Comparison of ENCODE assay signal across 18 cellular contexts in genomic region chr7:116502201-116503096, GRCh38. TPM values are rescaled to one million over a fixed set of nuclear protein-coding genes. Genes with fewer than 3 reads are reported as not detected.
DNase-seq lines count a peak whose midpoint lies in the region; ATAC-seq and TF ChIP-seq lines count a peak whose summit lies in the region.
"Had no signal": no experiment of that assay in that cellular context is flagged by ENCODE, and none has a peak within 500 bp of the region (broad histone marks: within the 10 kb centered on the region; RNA-seq: fewer than 3 reads in every experiment).

No MANE protein-coding gene starts in this region.

- H3K27me3 ChIP-seq in A673 (replicated peaks; ENCODE audit: insufficient read depth, low read depth, low read length, poor library complexity) (no peaks in the 10 kb centered on the region), MM.1S (replicated peaks; ENCODE audit: insufficient read depth, low read length) (no peaks in the 10 kb centered on the region), esophagus muscularis mucosa (no peaks in the 10 kb centered on the region)
- H3K27me3 ChIP-seq: MG63 had no signal

- ATAC-seq in GM21423 (IDR thresholded peaks at IDR 0.05; ENCODE audit: unreplicated experiment) = no peak
- no peak for ATAC-seq in HG02852 (IDR thresholded peaks at IDR 0.05; ENCODE audit: unreplicated experiment)
- ATAC-seq in GM21723 (IDR thresholded peaks at IDR 0.05; ENCODE audit: unreplicated experiment) = no peak
- ATAC-seq: GM12878 had no signal

- no peak overlapping the region; the same call in 1 of the 2 replicates for H3K9ac ChIP-seq in MM.1S (ENCODE audit: low read length)

- peaks cover 30% of the 10 kb centered on the region for H3F3A ChIP-seq in MM.1S (ENCODE audit: insufficient read depth, low read length)

- H3K27ac Mint-ChIP-seq in osteocyte (ENCODE audit: unreplicated experiment) = peak overlapping the region; percentile 91
- H3K27ac Mint-ChIP-seq: activated naive CD4-positive, alpha-beta T cell treated with anti-CD3 and anti-CD28 coated beads, Interleukin-2, amount 50 U/mL, for 24 hours had no signal

- H3K9me2 ChIP-seq in MM.1S (replicated peaks; ENCODE audit: insufficient read depth, low read length) = no peaks in the 10 kb centered on the region

- intact Hi-C loops in A673 (cut with micrococcal nuclease; ENCODE audit: unreplicated experiment) = no loop called here
- intact Hi-C loops in esophagus muscularis mucosa (cut with DNase I) = no loop called here

- WGBS in esophagus muscularis mucosa = 90% methylated on average over 2 of the region's 2 CpGs

- peaks cover 71% of the 10 kb centered on the region for H3K36me3 ChIP-seq in A673 (ENCODE audit: insufficient read depth, low read length, poor library complexity, severe bottlenecking)
- no peaks in the 10 kb centered on the region; the same call in none of the 2 replicates for H3K36me3 ChIP-seq in MM.1S (replicated peaks; ENCODE audit: insufficient read depth, low read length)
- peaks cover 0 to 25% (median 11%) of the 10 kb centered on the region in 4 donors for H3K36me3 ChIP-seq in esophagus muscularis mucosa

- H3K36me3 Mint-ChIP-seq in osteocyte (ENCODE audit: unreplicated experiment) = peaks cover 17% of the 10 kb centered on the region
- H3K36me3 Mint-ChIP-seq: activated naive CD4-positive, alpha-beta T cell treated with anti-CD3 and anti-CD28 coated beads, Interleukin-2, amount 50 U/mL, for 24 hours had no signal

- peaks cover 56% of the 10 kb centered on the region for H3K4me1 Mint-ChIP-seq in osteocyte (ENCODE audit: unreplicated experiment)

- no peaks in the 10 kb centered on the region for H4K20me1 ChIP-seq in MM.1S (ENCODE audit: insufficient read depth, low read length)

- no peaks in the 10 kb centered on the region for H3K9me3 Mint-ChIP-seq in osteocyte (ENCODE audit: unreplicated experiment)
- H3K9me3 Mint-ChIP-seq: activated naive CD4-positive, alpha-beta T cell treated with anti-CD3 and anti-CD28 coated beads, Interleukin-2, amount 50 U/mL, for 24 hours; neural crest cell had no signal

- BruUV-seq in A673 (replicated peaks; lab: Mats Ljungman, UMichigan) = no TSS peak

- no peak for TF ChIP-seq EP300 in esophagus muscularis mucosa (IDR thresholded peaks at IDR 0.05)

- TF ChIP-seq POLR2A in esophagus muscularis mucosa (IDR thresholded peaks at IDR 0.05; ENCODE audit: low read depth) = no peak

- peak overlapping the region; percentile 95 for H3K4me3 Mint-ChIP-seq in osteocyte (ENCODE audit: unreplicated experiment)
- H3K4me3 Mint-ChIP-seq: activated naive CD4-positive, alpha-beta T cell treated with anti-CD3 and anti-CD28 coated beads, Interleukin-2, amount 50 U/mL, for 24 hours; neural crest cell had no signal

- peak overlapping the region; percentile 87 for H3K4me2 ChIP-seq in MM.1S (ENCODE audit: low read depth, low read length)

- peaks cover 21% of the 10 kb centered on the region for H3K79me2 ChIP-seq in MM.1S (ENCODE audit: low read length)

- no peak overlapping the region for H2AFZ ChIP-seq in MM.1S (ENCODE audit: low read length)

- TF ChIP-seq CTCF in A673 (conservative IDR thresholded peaks at IDR 0.05; ENCODE audit: low read depth, low read length) (no peak), MM.1S (IDR thresholded peaks at IDR 0.05; ENCODE audit: low read length) (no peak), esophagus muscularis mucosa (IDR thresholded peaks at IDR 0.05) (no peak), osteocyte (IDR thresholded peaks at IDR 0.05) (no peak)

- no peaks in the 10 kb centered on the region for H3K27me3 Mint-ChIP-seq in osteocyte (ENCODE audit: unreplicated experiment)

- H3K27ac ChIP-seq in A673 (ENCODE audit: low read depth, low read length, poor library complexity, severe bottlenecking) (peak overlapping the region; percentile 98), MM.1S (ENCODE audit: low read length) (peak overlapping the region; percentile 66; the same call in 1 of the 2 replicates), esophagus muscularis mucosa (replicated peaks in 1 of 4) (peak overlapping the region; percentile 94 to 99 (median 98))

- no peaks in the 10 kb centered on the region for H3K9me3 ChIP-seq in A673 (ENCODE audit: low read depth, low read length, poor library complexity, severe bottlenecking)
- H3K9me3 ChIP-seq in MM.1S (replicated peaks; ENCODE audit: insufficient read depth, low read length) = no peaks in the 10 kb centered on the region
- no peaks in the 10 kb centered on the region for H3K9me3 ChIP-seq in esophagus muscularis mucosa
- H3K9me3 ChIP-seq: MG63 had no signal

- CTCF ChIA-PET in A673 (lab: Charles Lee) = no interaction called here

- peaks cover 36% of the 10 kb centered on the region for H3K4me1 ChIP-seq in A673 (ENCODE audit: insufficient read depth, low read length, poor library complexity, severe bottlenecking)
- H3K4me1 ChIP-seq in MM.1S (ENCODE audit: low read length) = peaks cover 20% of the 10 kb centered on the region
- H3K4me1 ChIP-seq in esophagus muscularis mucosa = peaks cover 47 to 77% (median 68%) of the 10 kb centered on the region in 4 donors

- DNase-seq in A673 (ENCODE audit: low spot score) = no peak
- DNase-seq in MM.1S = no peak
- DNase-seq in esophagus muscularis mucosa (ENCODE audit: extremely low spot score) = no peak
- no peak for DNase-seq in osteocyte (ENCODE audit: extremely low spot score, unreplicated experiment)
- DNase-seq in nucleus accumbens (lab: John Stamatoyannopoulos, UW) = no peak
- DNase-seq: activated CD8-positive, alpha-beta memory T cell treated with anti-CD3 and anti-CD28 coated beads, Interleukin-2, amount 50 U/mL, for 4 hours; kidney; MG63; NCI-H2171 treated with DMSO at 0.1 percent for 48 hours; NK-92 treated with Interleukin-12 subunit alpha and Interleukin-12 subunit beta, amount 100 ng/mL, for 24 hours; stimulated activated CD4-positive, alpha-beta T cell treated with anti-CD3 and anti-CD28 coated beads, Interleukin-12 subunit alpha, Interleukin-12 subunit beta, amount 100 ng/mL, for 4 hours; SW 1271 had no signal

- POLR2A ChIA-PET in A673 (lab: Charles Lee; ENCODE audit: low non-redundant PET) = interaction anchor here (0.7 kb wide), 1 partner anchor 235 kb away, joined by 4 read pairs; no protein-coding TSS in a partner anchor

- H3K4me3 ChIP-seq in A673 (ENCODE audit: low read depth, low read length, poor library complexity, severe bottlenecking) (peak overlapping the region; percentile 65), MM.1S (ENCODE audit: low read length) (peak overlapping the region; percentile 1; the same call in 1 of the 2 replicates), esophagus muscularis mucosa (peak overlapping the region; percentile 66 to 91 (median 88))
- H3K4me3 ChIP-seq: GM12878 had no signal

RNA-seq across cellular contexts. Expression of gene CAV2, which starts 2.9 kb away (rescaled TPM):
- total RNA-seq in A673 (2021) (265 and 286 TPM in 2 replicates), esophagus muscularis mucosa (100 to 1,000 TPM; 125 to 148 (median 129) TPM), osteocyte (81.6 and 86.8 TPM in 2 replicates)

RNA-seq across cellular contexts. Expression of gene CAV1, which starts 22.4 kb away (rescaled TPM):
- total RNA-seq in A673 (2021) (1,757 and 2,074 TPM in 2 replicates), esophagus muscularis mucosa (100 to 1,000 TPM; 434 to 638 (median 591) TPM), osteocyte (492 and 502 TPM in 2 replicates)

Comparison
In these comparisons a context has a peak if more than half of its experiments do, and no peak if none do; other contexts are left out.
1. H3K4me3 ChIP-seq: peak in every context shown above with its lines; median percentile 88 in esophagus muscularis mucosa; 65 in A673; 1 in MM.1S.